Comparison of ENCODE assay signal across 8 cellular contexts in the genomic region with DNA sequence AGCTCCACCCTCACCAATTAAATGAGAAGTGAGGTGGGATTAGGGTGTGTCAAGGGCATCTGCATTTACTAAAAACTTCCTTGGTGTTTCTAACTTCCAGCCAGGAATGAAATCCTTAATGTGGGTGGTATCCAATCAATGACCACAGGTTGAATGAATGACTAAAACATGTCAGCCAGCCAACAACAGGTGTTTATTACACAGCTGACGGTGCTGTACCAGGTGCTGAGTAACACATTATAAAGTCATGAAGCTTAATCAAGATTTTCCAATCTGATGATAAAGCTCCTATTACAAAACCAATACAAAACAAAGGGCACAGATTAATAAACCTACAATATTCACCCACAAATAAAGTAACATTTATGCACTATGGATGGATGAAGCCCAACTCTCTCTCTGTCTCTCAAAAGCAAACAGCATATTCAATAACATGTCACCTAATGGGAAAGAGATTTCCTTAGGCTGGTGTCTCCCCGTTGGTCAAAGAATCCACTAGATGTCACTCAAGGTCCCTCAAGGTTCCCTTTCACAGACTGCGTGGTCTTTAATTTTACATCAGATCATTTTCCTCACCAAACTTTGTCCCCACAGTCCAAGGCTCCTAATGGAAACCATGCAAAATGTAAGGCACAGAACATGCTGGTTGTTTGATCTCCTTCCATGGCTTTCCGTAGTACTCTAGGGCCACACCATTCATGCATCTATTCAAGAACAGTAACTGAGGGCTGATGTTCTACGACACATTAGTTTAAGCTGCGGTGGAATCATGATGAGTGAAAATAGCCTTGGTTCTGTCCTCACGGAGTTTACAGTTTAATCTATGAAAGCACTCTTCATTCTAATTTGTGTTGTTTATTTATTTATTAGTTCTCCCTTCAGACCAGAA. TPM values are rescaled to one million over a fixed set of nuclear protein-coding genes. Genes with fewer than 3 reads are reported as not detected.
A peak's percentile ranks its signal among the peaks of the same experiment; 100 is the strongest.
DNase-seq lines count a peak whose midpoint lies in the region; ATAC-seq, FAIRE-seq and TF ChIP-seq lines count a peak whose summit lies in the region.

No MANE protein-coding gene starts in this region.

- peak; percentile 71 for FAIRE-seq in GM12891 (lab: Jason Lieb, UNC)

- DNase-seq in COR-L47 (lab: John Stamatoyannopoulos, UW) (peak; percentile 34), GM12891 (ENCODE audit: insufficient read length, low spot score) (no peak), HuH-7.5 (ENCODE audit: low spot score) (peak; percentile 31), SK-MEL-5 (ENCODE audit: low read depth, low spot score) (peak; percentile 71), endodermal cell (peak; percentile 62), mucosa of descending colon (peak in 1 of 3 donors; percentile 52)

- TF ChIP-seq CTCF in endodermal cell (conservative IDR thresholded peaks at IDR 0.05) (peak; percentile 79), mucosa of descending colon (IDR thresholded peaks at IDR 0.05) (peak; percentile 32)

- no peaks in the 10 kb centered on the region for H3K36me3 ChIP-seq in endodermal cell (ENCODE audit: control insufficient read depth, insufficient read depth, low read length)
- no peaks in the 10 kb centered on the region for H3K36me3 ChIP-seq in mucosa of descending colon (ENCODE audit: low read depth)

- in situ Hi-C loops in SK-MEL-5 (cut with HindIII; ENCODE audit: low pct_unique_long_range_greater_than_20kb, low sequenced_read_pairs): no loop called here

- H3K27ac Mint-ChIP-seq in endodermal cell: no peak overlapping the region

- H3K9ac ChIP-seq in endodermal cell (ENCODE audit: extremely low read depth, low read length, poor library complexity, severe bottlenecking): no peak overlapping the region

- ATAC-seq in mucosa of descending colon (peak; percentile 66), GM19395 (IDR thresholded peaks at IDR 0.05; ENCODE audit: unreplicated experiment) (no peak), HG03460 (IDR thresholded peaks at IDR 0.05; ENCODE audit: unreplicated experiment) (no peak)

- H3K4me1 Mint-ChIP-seq in endodermal cell: no peaks in the 10 kb centered on the region

- no peak overlapping the region for H3K27ac ChIP-seq in endodermal cell (ENCODE audit: low read depth, low read length)

- 28 to 57% methylated on average over 3 to 7 of the region's 7 CpGs for WGBS in endodermal cell (ENCODE audit: insufficient coverage in 1 of 2, insufficient read length in 1 of 2), 2 experiments

- no peaks in the 10 kb centered on the region for H3K27me3 ChIP-seq in endodermal cell (ENCODE audit: control insufficient read depth, insufficient read depth, low read length, poor library complexity, severe bottlenecking)

- intact Hi-C loops in mucosa of descending colon (cut with DNase I, micrococcal nuclease): loop anchor here in 1 of 2 donors (10.0 kb wide), 2 partner anchors 72 to 422 kb away; no protein-coding TSS in a partner anchor

- H3K4me3 ChIP-seq in endodermal cell (ENCODE audit: low read length): no peak overlapping the region
- no peak overlapping the region for H3K4me3 ChIP-seq in mucosa of descending colon

- no peak for TF ChIP-seq POLR2A in GM12891 (IDR thresholded peaks at IDR 0.05; ENCODE audit: low read depth, low read length)

- H3K27me3 Mint-ChIP-seq in endodermal cell (ENCODE audit: insufficient read depth): peaks cover 4% of the 10 kb centered on the region

- H3K9me3 Mint-ChIP-seq in endodermal cell: no peaks in the 10 kb centered on the region

- no peaks in the 10 kb centered on the region for H3K36me3 Mint-ChIP-seq in endodermal cell (ENCODE audit: low read depth)

- H3K4me1 ChIP-seq in endodermal cell (ENCODE audit: control insufficient read depth, insufficient read depth, low read length) (no peaks in the 10 kb centered on the region), mucosa of descending colon (ENCODE audit: low read depth) (no peaks in the 10 kb centered on the region)

- H3K9me3 ChIP-seq in endodermal cell (ENCODE audit: control insufficient read depth, low read length) (no peaks in the 10 kb centered on the region), mucosa of descending colon (no peaks in the 10 kb centered on the region)

- no peak overlapping the region for H3K4me3 Mint-ChIP-seq in endodermal cell

TF ChIP-seq in GM12891, 5 proteins besides CTCF, POLR2A, EP300 and RAD21:
- no peak for TF ChIP-seq TAF1 (IDR thresholded peaks at IDR 0.05; ENCODE audit: low read depth, low read length)
- TF ChIP-seq SPI1 (IDR thresholded peaks at IDR 0.05; ENCODE audit: low read depth, low read length): no peak

RNA-seq across cellular contexts. Expression of gene PTPN4, which starts 6.4 kb away (rescaled TPM):
- polyA plus RNA-seq in GM12891 (2012; ENCODE audit: low read depth, missing spikeins): 6.3 TPM
- 15.7 and 19.5 TPM in 2 replicates for total RNA-seq in SK-MEL-5 (2014; rRNA removed; shearing (Covaris generic))
- 4.6 and 12.6 TPM in 2 replicates for polyA plus RNA-seq in SK-MEL-5 (2015; cell fraction: cytosol; rRNA removed)
- polyA plus RNA-seq in SK-MEL-5 (2015; cell fraction: nucleus; rRNA removed): 18.6 and 27.6 TPM in 2 replicates
- total RNA-seq in endodermal cell (10 to 100 TPM; 52.6 to 69.8 TPM), mucosa of descending colon (10 to 100 TPM; 23.1 to 35.4 (median 30.1) TPM)
- polyA plus RNA-seq in endodermal cell (2013, experiment 1 of 2): 36.4 TPM
- polyA plus RNA-seq in endodermal cell (2013, experiment 2 of 2): 22.5 TPM
